ENCODE assay signal across 1 cellular context in the genomic region with DNA sequence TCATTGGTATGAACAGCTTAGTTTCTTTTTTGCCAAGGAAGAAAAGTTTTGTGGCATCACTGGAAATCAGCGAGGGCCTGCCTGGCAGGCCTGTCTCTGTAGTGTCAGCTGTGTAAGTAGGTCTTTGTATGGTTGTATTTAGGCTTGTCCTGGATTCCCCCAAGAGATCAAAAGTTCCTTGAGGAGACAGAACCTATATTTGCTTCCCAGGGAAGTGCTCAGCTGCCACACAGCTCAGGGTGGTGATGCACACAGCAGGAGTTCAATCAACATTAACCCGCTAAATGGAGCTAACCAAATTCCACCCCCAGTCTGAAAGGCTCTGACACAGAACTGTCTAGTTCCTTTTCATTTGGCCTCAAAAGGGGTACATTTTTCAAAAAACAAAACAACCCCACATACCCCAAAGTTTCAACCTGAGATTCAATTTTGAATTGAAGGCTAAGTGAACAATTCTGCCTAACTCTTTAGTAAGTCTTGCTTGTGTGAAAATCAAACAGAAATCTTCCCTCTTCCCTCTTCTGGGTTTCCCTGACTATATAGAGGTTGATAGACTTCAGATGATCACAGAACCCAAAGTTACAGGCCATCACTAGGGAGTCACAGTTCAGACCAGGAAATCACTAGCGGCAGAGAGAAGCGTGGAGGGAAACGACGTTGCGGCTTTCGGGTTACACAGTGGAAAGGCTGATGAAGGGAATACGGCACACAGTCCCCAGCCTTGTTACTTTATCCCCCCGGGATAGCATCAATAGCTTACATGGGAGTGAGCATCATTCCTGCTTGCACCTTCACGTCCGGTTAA.
TF ChIP-seq lines count a peak whose summit lies in the region.

No MANE protein-coding gene starts in this region.

TF ChIP-seq in GM23338, 12 proteins besides CTCF, POLR2A, EP300 and RAD21 (continued from another document):
- TF ChIP-seq, protein P1, sequence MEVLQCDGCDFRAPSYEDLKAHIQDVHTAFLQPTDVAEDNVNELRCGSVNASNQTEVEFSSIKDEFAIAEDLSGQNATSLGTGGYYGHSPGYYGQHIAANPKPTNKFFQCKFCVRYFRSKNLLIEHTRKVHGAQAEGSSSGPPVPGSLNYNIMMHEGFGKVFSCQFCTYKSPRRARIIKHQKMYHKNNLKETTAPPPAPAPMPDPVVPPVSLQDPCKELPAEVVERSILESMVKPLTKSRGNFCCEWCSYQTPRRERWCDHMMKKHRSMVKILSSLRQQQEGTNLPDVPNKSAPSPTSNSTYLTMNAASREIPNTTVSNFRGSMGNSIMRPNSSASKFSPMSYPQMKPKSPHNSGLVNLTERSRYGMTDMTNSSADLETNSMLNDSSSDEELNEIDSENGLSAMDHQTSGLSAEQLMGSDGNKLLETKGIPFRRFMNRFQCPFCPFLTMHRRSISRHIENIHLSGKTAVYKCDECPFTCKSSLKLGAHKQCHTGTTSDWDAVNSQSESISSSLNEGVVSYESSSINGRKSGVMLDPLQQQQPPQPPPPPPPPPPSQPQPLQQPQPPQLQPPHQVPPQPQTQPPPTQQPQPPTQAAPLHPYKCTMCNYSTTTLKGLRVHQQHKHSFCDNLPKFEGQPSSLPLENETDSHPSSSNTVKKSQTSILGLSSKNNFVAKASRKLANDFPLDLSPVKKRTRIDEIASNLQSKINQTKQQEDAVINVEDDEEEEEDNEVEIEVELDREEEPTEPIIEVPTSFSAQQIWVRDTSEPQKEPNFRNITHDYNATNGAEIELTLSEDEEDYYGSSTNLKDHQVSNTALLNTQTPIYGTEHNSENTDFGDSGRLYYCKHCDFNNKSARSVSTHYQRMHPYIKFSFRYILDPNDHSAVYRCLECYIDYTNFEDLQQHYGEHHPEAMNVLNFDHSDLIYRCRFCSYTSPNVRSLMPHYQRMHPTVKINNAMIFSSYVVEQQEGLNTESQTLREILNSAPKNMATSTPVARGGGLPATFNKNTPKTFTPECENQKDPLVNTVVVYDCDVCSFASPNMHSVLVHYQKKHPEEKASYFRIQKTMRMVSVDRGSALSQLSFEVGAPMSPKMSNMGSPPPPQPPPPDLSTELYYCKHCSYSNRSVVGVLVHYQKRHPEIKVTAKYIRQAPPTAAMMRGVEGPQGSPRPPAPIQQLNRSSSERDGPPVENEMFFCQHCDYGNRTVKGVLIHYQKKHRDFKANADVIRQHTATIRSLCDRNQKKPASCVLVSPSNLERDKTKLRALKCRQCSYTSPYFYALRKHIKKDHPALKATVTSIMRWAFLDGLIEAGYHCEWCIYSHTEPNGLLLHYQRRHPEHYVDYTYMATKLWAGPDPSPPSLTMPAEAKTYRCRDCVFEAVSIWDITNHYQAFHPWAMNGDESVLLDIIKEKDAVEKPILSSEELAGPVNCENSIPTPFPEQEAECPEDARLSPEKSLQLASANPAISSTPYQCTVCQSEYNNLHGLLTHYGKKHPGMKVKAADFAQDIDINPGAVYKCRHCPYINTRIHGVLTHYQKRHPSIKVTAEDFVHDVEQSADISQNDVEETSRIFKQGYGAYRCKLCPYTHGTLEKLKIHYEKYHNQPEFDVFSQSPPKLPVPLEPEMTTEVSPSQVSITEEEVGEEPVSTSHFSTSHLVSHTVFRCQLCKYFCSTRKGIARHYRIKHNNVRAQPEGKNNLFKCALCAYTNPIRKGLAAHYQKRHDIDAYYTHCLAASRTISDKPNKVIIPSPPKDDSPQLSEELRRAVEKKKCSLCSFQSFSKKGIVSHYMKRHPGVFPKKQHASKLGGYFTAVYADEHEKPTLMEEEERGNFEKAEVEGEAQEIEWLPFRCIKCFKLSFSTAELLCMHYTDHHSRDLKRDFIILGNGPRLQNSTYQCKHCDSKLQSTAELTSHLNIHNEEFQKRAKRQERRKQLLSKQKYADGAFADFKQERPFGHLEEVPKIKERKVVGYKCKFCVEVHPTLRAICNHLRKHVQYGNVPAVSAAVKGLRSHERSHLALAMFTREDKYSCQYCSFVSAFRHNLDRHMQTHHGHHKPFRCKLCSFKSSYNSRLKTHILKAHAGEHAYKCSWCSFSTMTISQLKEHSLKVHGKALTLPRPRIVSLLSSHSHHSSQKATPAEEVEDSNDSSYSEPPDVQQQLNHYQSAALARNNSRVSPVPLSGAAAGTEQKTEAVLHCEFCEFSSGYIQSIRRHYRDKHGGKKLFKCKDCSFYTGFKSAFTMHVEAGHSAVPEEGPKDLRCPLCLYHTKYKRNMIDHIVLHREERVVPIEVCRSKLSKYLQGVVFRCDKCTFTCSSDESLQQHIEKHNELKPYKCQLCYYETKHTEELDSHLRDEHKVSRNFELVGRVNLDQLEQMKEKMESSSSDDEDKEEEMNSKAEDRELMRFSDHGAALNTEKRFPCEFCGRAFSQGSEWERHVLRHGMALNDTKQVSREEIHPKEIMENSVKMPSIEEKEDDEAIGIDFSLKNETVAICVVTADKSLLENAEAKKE (CRISPR knock-in tag; IDR thresholded peaks at IDR 0.05): no peak
- TF ChIP-seq ZNF331 (CRISPR knock-in tag; IDR thresholded peaks at IDR 0.05; ENCODE audit: low read depth) (no peak), NANOG (IDR thresholded peaks at IDR 0.05; ENCODE audit: borderline replicate concordance) (no peak), STAT1 (IDR thresholded peaks at IDR 0.05; ENCODE audit: unreplicated experiment) (no peak), EZH2phosphoT487 (IDR thresholded peaks at IDR 0.05; ENCODE audit: unreplicated experiment) (no peak), JUNB (IDR thresholded peaks at IDR 0.05; ENCODE audit: unreplicated experiment) (no peak), POLR2AphosphoS5 (IDR thresholded peaks at IDR 0.05; ENCODE audit: low read depth) (no peak)
